8 cellular contexts compared by ENCODE assay signal in genomic region chr1:63557365-63557987, GRCh38. TPM values are rescaled to one million over a fixed set of nuclear protein-coding genes. Genes with fewer than 3 reads are reported as not detected.
DNase-seq lines count a peak whose midpoint lies in the region; ATAC-seq, FAIRE-seq and TF ChIP-seq lines count a peak whose summit lies in the region.

No MANE protein-coding gene starts in this region.

- intact Hi-C loops in kidney (cut with DNase I): no loop called here

- no peak overlapping the region for H3K4me2 ChIP-seq in KMS-11

- no peaks in the 10 kb centered on the region for H3K4me1 Mint-ChIP-seq in activated CD4-positive, alpha-beta memory T cell treated with anti-CD3 and anti-CD28 coated beads, Interleukin-2, amount 10 ng/mL, durations not matched to agents 7 days and 5 days

- H2AFZ ChIP-seq in KMS-11 (ENCODE audit: low read depth): no peak overlapping the region

- no peaks in the 10 kb centered on the region for H3K79me2 ChIP-seq in KMS-11 (ENCODE audit: insufficient read depth, low read depth)

- H3K36me3 ChIP-seq in KMS-11 (ENCODE audit: insufficient read depth) (no peaks in the 10 kb centered on the region), kidney (ENCODE audit: control insufficient read depth in 1 of 2, insufficient read depth in 2 of 2, low read length in 2 of 2) (no peaks in the 10 kb centered on the region)

- DNase-seq in NCI-H82 (lab: John Stamatoyannopoulos, UW) (peak; percentile 35), NCI-H82 treated with DMSO at 0.1 percent for 48 hours (lab: John Stamatoyannopoulos, UW; ENCODE audit: unreplicated experiment) (no peak), kidney (no peak)
- DNase-seq in activated CD4-positive, alpha-beta memory T cell treated with anti-CD3 and anti-CD28 coated beads, Interleukin-2, amount 10 ng/mL, durations not matched to agents 7 days and 5 days: peak; percentile 20
- DNase-seq in stimulated activated naive CD4-positive, alpha-beta T cell treated with Interleukin-2 at 50 U/mL for 16 hours (lab: John Stamatoyannopoulos, UW): no peak

- no peak overlapping the region for H3K9ac ChIP-seq in KMS-11
- no peak overlapping the region for H3K9ac ChIP-seq in kidney (ENCODE audit: low read length in 2 of 2)

- POLR2A ChIA-PET in activated CD4-positive, alpha-beta memory T cell treated with anti-CD3 and anti-CD28 coated beads, Interleukin-2, amount 10 ng/mL, durations not matched to agents 7 days and 5 days (lab: Charles Lee): interaction anchor here (1.2 kb wide), 1 partner anchor 36 kb away, joined by 4 read pairs; the partner anchor contains the start of gene PGM1

- H3K9me3 ChIP-seq in kidney (ENCODE audit: control insufficient read depth in 1 of 2, low read length in 2 of 2): no peaks in the 10 kb centered on the region

- no peak overlapping the region for H3K27ac Mint-ChIP-seq in activated CD4-positive, alpha-beta memory T cell treated with anti-CD3 and anti-CD28 coated beads, Interleukin-2, amount 10 ng/mL, durations not matched to agents 7 days and 5 days

- H3K4me3 ChIP-seq in KMS-11 (IDR thresholded peaks at IDR 0.05; ENCODE audit: insufficient read depth, low read depth, low read length) (no peak overlapping the region), kidney (ENCODE audit: low read length in 2 of 2) (no peak overlapping the region)

- FAIRE-seq in kidney (lab: Jason Lieb, UNC): peak; percentile 76

- H3K4me3 Mint-ChIP-seq in activated CD4-positive, alpha-beta memory T cell treated with anti-CD3 and anti-CD28 coated beads, Interleukin-2, amount 10 ng/mL, durations not matched to agents 7 days and 5 days: no peak overlapping the region

- peaks cover 2% of the 10 kb centered on the region for H3K36me3 Mint-ChIP-seq in activated CD4-positive, alpha-beta memory T cell treated with anti-CD3 and anti-CD28 coated beads, Interleukin-2, amount 10 ng/mL, durations not matched to agents 7 days and 5 days (ENCODE audit: low read depth)

- peak; percentile 73 for TF ChIP-seq CTCF in KMS-11 (conservative IDR thresholded peaks at IDR 0.05; ENCODE audit: low read depth, low read length)
- peak; percentile 38 for TF ChIP-seq CTCF in kidney (IDR thresholded peaks at IDR 0.05; ENCODE audit: borderline replicate concordance, extremely low read depth, insufficient read depth)

- H3K4me1 ChIP-seq in KMS-11 (ENCODE audit: low read depth, poor library complexity, severe bottlenecking) (peaks cover under 1% of the 10 kb centered on the region), kidney (ENCODE audit: control insufficient read depth in 1 of 2, insufficient read depth in 1 of 2, low read depth in 1 of 2, low read length in 2 of 2) (no peaks in the 10 kb centered on the region)

- no peak for ATAC-seq in HG02885 (IDR thresholded peaks at IDR 0.05; ENCODE audit: poor library complexity, unreplicated experiment)
- ATAC-seq in GM21619 (IDR thresholded peaks at IDR 0.05; ENCODE audit: unreplicated experiment): no peak

- CTCF ChIA-PET in activated CD4-positive, alpha-beta memory T cell treated with anti-CD3 and anti-CD28 coated beads, Interleukin-2, amount 10 ng/mL, durations not matched to agents 7 days and 5 days (lab: Charles Lee): interaction anchor here (0.6 to 1.1 kb wide), 4 partner anchors 10 to 334 kb away, joined by 3 to 5 read pairs (median 3); no protein-coding TSS in a partner anchor

- no peak overlapping the region for H3K27ac ChIP-seq in KMS-11
- H3K27ac ChIP-seq in kidney (ENCODE audit: low read depth in 2 of 2, low read length in 2 of 2): no peak overlapping the region

- no peaks in the 10 kb centered on the region for H3K27me3 Mint-ChIP-seq in activated CD4-positive, alpha-beta memory T cell treated with anti-CD3 and anti-CD28 coated beads, Interleukin-2, amount 10 ng/mL, durations not matched to agents 7 days and 5 days

- no peaks in the 10 kb centered on the region for H3K27me3 ChIP-seq in KMS-11 (ENCODE audit: insufficient read depth, low read depth)

- H4K20me1 ChIP-seq in KMS-11 (ENCODE audit: insufficient read depth): no peaks in the 10 kb centered on the region

- no peaks in the 10 kb centered on the region for H3K9me3 Mint-ChIP-seq in activated CD4-positive, alpha-beta memory T cell treated with anti-CD3 and anti-CD28 coated beads, Interleukin-2, amount 10 ng/mL, durations not matched to agents 7 days and 5 days

RNA-seq across cellular contexts. Expression of gene EFCAB7, which starts 34.2 kb away (rescaled TPM):
- total RNA-seq in activated CD4-positive, alpha-beta memory T cell treated with anti-CD3 and anti-CD28 coated beads, Interleukin-2, amount 10 ng/mL, durations not matched to agents 7 days and 5 days: 1 to 10 TPM; 6.7 to 6.8 TPM
- 9.6 TPM for total RNA-seq in kidney
- polyA plus RNA-seq in kidney (ENCODE audit: insufficient read depth, low read depth, low replicate concordance): 5.1 TPM

RNA-seq across cellular contexts. Expression of gene ITGB3BP, which starts 34.5 kb away (rescaled TPM):
- total RNA-seq in activated CD4-positive, alpha-beta memory T cell treated with anti-CD3 and anti-CD28 coated beads, Interleukin-2, amount 10 ng/mL, durations not matched to agents 7 days and 5 days: 10 to 100 TPM; 44.9 to 46.2 TPM
- 27.2 TPM for total RNA-seq in kidney
- 29.1 TPM for polyA plus RNA-seq in kidney (ENCODE audit: insufficient read depth, low read depth, low replicate concordance)

RNA-seq across cellular contexts. Expression of gene PGM1, which starts 35.7 kb away (rescaled TPM):
- total RNA-seq in activated CD4-positive, alpha-beta memory T cell treated with anti-CD3 and anti-CD28 coated beads, Interleukin-2, amount 10 ng/mL, durations not matched to agents 7 days and 5 days: 10 to 100 TPM; 32.8 to 34.5 TPM
- 40.3 TPM for total RNA-seq in kidney
- 59.3 TPM for polyA plus RNA-seq in kidney (ENCODE audit: insufficient read depth, low read depth, low replicate concordance)

Comparison
In these comparisons a context has a peak if more than half of its experiments do, and no peak if none do; other contexts are left out.
1. DNase-seq: peak in NCI-H82 (single experiment) and activated CD4-positive, alpha-beta memory T cell treated with anti-CD3 and anti-CD28 coated beads, Interleukin-2, amount 10 ng/mL, durations not matched to agents 7 days and 5 days (single experiment); none in NCI-H82 treated with DMSO at 0.1 percent for 48 hours (single experiment), kidney (single experiment) and stimulated activated naive CD4-positive, alpha-beta T cell treated with Interleukin-2 at 50 U/mL for 16 hours (single experiment).